ENCODE assay signal across 20 cellular contexts in the genomic region with DNA sequence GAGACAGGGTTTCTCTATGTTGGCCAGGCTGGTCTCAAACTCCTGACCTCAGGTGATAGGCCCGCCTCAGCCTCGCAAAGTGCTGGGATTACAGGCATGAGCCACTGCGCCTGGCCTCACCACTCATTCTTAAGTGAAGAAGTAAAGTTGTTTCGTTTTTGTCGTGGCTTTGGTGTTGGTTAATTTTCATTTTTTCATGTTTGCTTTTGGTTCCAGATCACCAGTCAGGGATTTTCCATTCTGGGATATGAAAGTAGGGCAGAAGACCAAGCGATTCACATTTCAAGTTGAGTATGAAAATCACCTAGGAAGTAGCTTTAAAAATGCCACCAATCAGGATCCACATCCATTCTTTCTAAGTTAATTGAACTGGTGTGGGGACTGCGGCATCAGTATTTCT.
DNase-seq lines count a peak whose midpoint lies in the region; ATAC-seq and TF ChIP-seq lines count a peak whose summit lies in the region.
"Had no signal": no experiment of that assay in that cellular context is flagged by ENCODE, and none has a peak within 500 bp of the region (broad histone marks: within the 10 kb centered on the region; RNA-seq: fewer than 3 reads in every experiment).

No MANE protein-coding gene starts in this region.

- H3K4me2 ChIP-seq in H9 (ENCODE audit: insufficient read depth, insufficient read length, low read length), result no peak overlapping the region

- peak; percentile 2 for DNase-seq in GM12865 (ENCODE audit: low read depth)
- no peak for DNase-seq in H9
- peak; percentile 19 for DNase-seq in glomerular visceral epithelial cell (ENCODE audit: extremely low spot score)
- peak; percentile 32 for DNase-seq in spleen
- no peak for DNase-seq in cerebellum (ENCODE audit: low spot score)
- DNase-seq in activated naive CD8-positive, alpha-beta T cell treated with anti-CD3 and anti-CD28 coated beads, Interleukin-2, amount 50 U/mL, for 24 hours, result no peak
- no peak for DNase-seq in NCI-H748 treated with DMSO at 0.1 percent for 48 hours (lab: John Stamatoyannopoulos, UW)
- no peak for DNase-seq in gastrocnemius medialis
- DNase-seq: ACHN; BE2C; Caco-2; CD4-positive, alpha-beta T cell; DMS153; DMS79 treated with DMSO at 0.1 percent for 48 hours; GF-D8; KBM-7 had no signal

- H3K23ac ChIP-seq in H9 (ENCODE audit: insufficient read length, low read depth, low read length), result no peak overlapping the region

- no peak overlapping the region for H3K27ac ChIP-seq in H9 (ENCODE audit: insufficient read length, low read depth, low read length)
- no peak overlapping the region for H3K27ac ChIP-seq in spleen
- H3K27ac ChIP-seq in gastrocnemius medialis, result no peak overlapping the region
- H3K27ac ChIP-seq: C4-2B had no signal

- intact Hi-C loops in spleen (cut with DNase I; ENCODE audit: low total_unique reads), result no loop called here
- intact Hi-C loops in gastrocnemius medialis (cut with DNase I; ENCODE audit: low total_unique reads), result no loop called here

- H3K4me1 ChIP-seq in H9 (ENCODE audit: insufficient read depth, low read length), result no peaks in the 10 kb centered on the region
- H3K4me1 ChIP-seq in spleen, result no peaks in the 10 kb centered on the region
- H3K4me1 ChIP-seq in gastrocnemius medialis, result no peaks in the 10 kb centered on the region
- H3K4me1 ChIP-seq: BE2C, Caco-2, HAP-1 had no signal

- no peak overlapping the region for H4K5ac ChIP-seq in H9 (ENCODE audit: insufficient read length, low read depth, low read length)

- H3K36me3 ChIP-seq in spleen (no peaks in the 10 kb centered on the region), gastrocnemius medialis (no peaks in the 10 kb centered on the region)
- H3K36me3 ChIP-seq: BE2C had no signal

- no peaks in the 10 kb centered on the region for H3K9me3 Mint-ChIP-seq in H9
- H3K9me3 Mint-ChIP-seq in activated naive CD8-positive, alpha-beta T cell treated with anti-CD3 and anti-CD28 coated beads, Interleukin-2, amount 50 U/mL, for 24 hours, result peaks cover 3% of the 10 kb centered on the region
- H3K9me3 Mint-ChIP-seq: CD4-positive, alpha-beta T cell; IgD-negative memory B cell had no signal

- H3K4me3 Mint-ChIP-seq in H9, result no peak overlapping the region
- no peak overlapping the region for H3K4me3 Mint-ChIP-seq in activated naive CD8-positive, alpha-beta T cell treated with anti-CD3 and anti-CD28 coated beads, Interleukin-2, amount 50 U/mL, for 24 hours
- H3K4me3 Mint-ChIP-seq: CD4-positive, alpha-beta T cell; IgD-negative memory B cell had no signal

- no peaks in the 10 kb centered on the region for H3K23me2 ChIP-seq in H9 (ENCODE audit: insufficient read length, low read depth, low read length, poor library complexity, severe bottlenecking)

- H3K4me1 Mint-ChIP-seq in H9, result peaks cover 11 to 16% of the 10 kb centered on the region in 2 experiments
- no peaks in the 10 kb centered on the region for H3K4me1 Mint-ChIP-seq in activated naive CD8-positive, alpha-beta T cell treated with anti-CD3 and anti-CD28 coated beads, Interleukin-2, amount 50 U/mL, for 24 hours

- H3K14ac ChIP-seq in H9 (ENCODE audit: insufficient read depth, low read length), result no peak overlapping the region

- H4K20me1 ChIP-seq in H9 (ENCODE audit: control insufficient read depth, insufficient read depth, insufficient read length), result no peaks in the 10 kb centered on the region

- in situ Hi-C loops in gastrocnemius medialis (cut with MboI; ENCODE audit: low sequenced_read_pairs in 4 of 4), result no loop called here

- H4K91ac ChIP-seq in H9 (ENCODE audit: insufficient read length, low read depth, low read length), result no peak overlapping the region

- no peak overlapping the region for H2AFZ ChIP-seq in H9 (ENCODE audit: low read length)

- H3K9me3 ChIP-seq in H9 (ENCODE audit: control insufficient read depth, low read depth, low read length) (no peaks in the 10 kb centered on the region), spleen (no peaks in the 10 kb centered on the region), gastrocnemius medialis (no peaks in the 10 kb centered on the region)
- H3K9me3 ChIP-seq: BE2C, Caco-2, HAP-1 had no signal

- WGBS in H9 (ENCODE audit: extremely low coverage, insufficient read length, low lambda C conversion rate), result no CpG with 5 or more reads among the region's 7 CpGs
- WGBS in spleen, 5 donors, result 89 to 96% (median 91%) methylated on average over 7 of the region's 7 CpGs

- peak overlapping the region; percentile 21 to 69 (median 65); a peak in 3 of 7 replicates for H3K27ac Mint-ChIP-seq in H9
- no peak overlapping the region for H3K27ac Mint-ChIP-seq in activated naive CD8-positive, alpha-beta T cell treated with anti-CD3 and anti-CD28 coated beads, Interleukin-2, amount 50 U/mL, for 24 hours
- H3K27ac Mint-ChIP-seq: CD4-positive, alpha-beta T cell; IgD-negative memory B cell had no signal

- H2BK5ac ChIP-seq in H9 (ENCODE audit: insufficient read length, low read length), result no peak overlapping the region

- H2BK15ac ChIP-seq in H9 (ENCODE audit: low read depth, low read length), result no peak overlapping the region

- no peak overlapping the region for H3K18ac ChIP-seq in H9 (ENCODE audit: insufficient read length, low read depth, low read length)

- no peak overlapping the region for H3T11ph ChIP-seq in H9 (ENCODE audit: low read length)

- TF ChIP-seq CTCF in GM12865 (IDR thresholded peaks at IDR 0.05; ENCODE audit: insufficient read depth, low read depth, low read length, missing control alignments) (no peak), H9 (conservative IDR thresholded peaks at IDR 0.05) (no peak), spleen (IDR thresholded peaks at IDR 0.05 in 8 of 11, conservative IDR thresholded peaks at IDR 0.05 in 3 of 11) (no peak), gastrocnemius medialis (IDR thresholded peaks at IDR 0.05 in 4 of 5, conservative IDR thresholded peaks at IDR 0.05 in 1 of 5) (no peak)

- no peak overlapping the region for H3K9ac ChIP-seq in H9 (ENCODE audit: extremely low read depth, insufficient read length, low read length)

- no peak overlapping the region for H3K4ac ChIP-seq in H9 (ENCODE audit: low read depth, low read length)

- H2BK120ac ChIP-seq in H9 (ENCODE audit: low read depth, low read length, poor library complexity, severe bottlenecking), result no peak overlapping the region

- no peaks in the 10 kb centered on the region for H3K27me3 ChIP-seq in H9 (ENCODE audit: insufficient read depth, low read length)
- H3K27me3 ChIP-seq in spleen (replicated peaks in 1 of 7), result no peaks in the 10 kb centered on the region
- no peaks in the 10 kb centered on the region for H3K27me3 ChIP-seq in gastrocnemius medialis
- H3K27me3 ChIP-seq: BE2C had no signal

- no peaks in the 10 kb centered on the region for H3K79me2 ChIP-seq in H9 (ENCODE audit: insufficient read depth, low read length)

- no peaks in the 10 kb centered on the region for H3K79me1 ChIP-seq in H9 (ENCODE audit: insufficient read depth, low read depth, low read length, poor library complexity, severe bottlenecking)

- no peak overlapping the region for H3K56ac ChIP-seq in H9 (ENCODE audit: insufficient read length, low read depth, low read length)

- H3K36me3 Mint-ChIP-seq in H9 (ENCODE audit: insufficient read depth in 1 of 3, low read depth in 3 of 3), result peaks cover 0 to 3% (median 3%) of the 10 kb centered on the region in 3 experiments; a peak in 3 of 7 replicates
- peaks cover 6% of the 10 kb centered on the region for H3K36me3 Mint-ChIP-seq in activated naive CD8-positive, alpha-beta T cell treated with anti-CD3 and anti-CD28 coated beads, Interleukin-2, amount 50 U/mL, for 24 hours (ENCODE audit: low read depth)

- H3K27me3 Mint-ChIP-seq in H9 (ENCODE audit: low read depth), result no peaks in the 10 kb centered on the region
- no peaks in the 10 kb centered on the region for H3K27me3 Mint-ChIP-seq in activated naive CD8-positive, alpha-beta T cell treated with anti-CD3 and anti-CD28 coated beads, Interleukin-2, amount 50 U/mL, for 24 hours
- H3K27me3 Mint-ChIP-seq: CD4-positive, alpha-beta T cell; IgD-negative memory B cell had no signal

- H2BK20ac ChIP-seq in H9 (ENCODE audit: low read depth, low read length, poor library complexity, severe bottlenecking), result no peak overlapping the region

- H2AK5ac ChIP-seq in H9 (ENCODE audit: insufficient read length, low read length), result no peak overlapping the region

- TF ChIP-seq POLR2A in spleen (IDR thresholded peaks at IDR 0.05) (no peak), gastrocnemius medialis (IDR thresholded peaks at IDR 0.05) (no peak)

- no peak for ATAC-seq in activated naive CD8-positive, alpha-beta T cell treated with anti-CD3 and anti-CD28 coated beads, Interleukin-2, amount 50 U/mL, for 24 hours
- no peak for ATAC-seq in gastrocnemius medialis
- ATAC-seq: HepG2 had no signal

- no peak overlapping the region for H4K8ac ChIP-seq in H9 (replicated peaks; ENCODE audit: insufficient read length, low read depth, low read length)

- H3K4me3 ChIP-seq in GM12865 (ENCODE audit: low read depth, low read length), result no peak overlapping the region
- no peak overlapping the region for H3K4me3 ChIP-seq in spleen
- no peak overlapping the region for H3K4me3 ChIP-seq in gastrocnemius medialis
- H3K4me3 ChIP-seq: HAP-1 had no signal

- H2BK12ac ChIP-seq in H9 (ENCODE audit: insufficient read length, low read depth, low read length), result no peak overlapping the region

Comparison
In these comparisons a context has a peak if more than half of its experiments do, and no peak if none do; other contexts are left out.
1. DNase-seq: peak in GM12865 (single experiment), glomerular visceral epithelial cell (single experiment) and spleen (single experiment); none in H9 (single experiment), cerebellum (single experiment), activated naive CD8-positive, alpha-beta T cell treated with anti-CD3 and anti-CD28 coated beads, Interleukin-2, amount 50 U/mL, for 24 hours (single experiment), NCI-H748 treated with DMSO at 0.1 percent for 48 hours (single experiment) and gastrocnemius medialis (0 of 2).